In the genomic region with DNA sequence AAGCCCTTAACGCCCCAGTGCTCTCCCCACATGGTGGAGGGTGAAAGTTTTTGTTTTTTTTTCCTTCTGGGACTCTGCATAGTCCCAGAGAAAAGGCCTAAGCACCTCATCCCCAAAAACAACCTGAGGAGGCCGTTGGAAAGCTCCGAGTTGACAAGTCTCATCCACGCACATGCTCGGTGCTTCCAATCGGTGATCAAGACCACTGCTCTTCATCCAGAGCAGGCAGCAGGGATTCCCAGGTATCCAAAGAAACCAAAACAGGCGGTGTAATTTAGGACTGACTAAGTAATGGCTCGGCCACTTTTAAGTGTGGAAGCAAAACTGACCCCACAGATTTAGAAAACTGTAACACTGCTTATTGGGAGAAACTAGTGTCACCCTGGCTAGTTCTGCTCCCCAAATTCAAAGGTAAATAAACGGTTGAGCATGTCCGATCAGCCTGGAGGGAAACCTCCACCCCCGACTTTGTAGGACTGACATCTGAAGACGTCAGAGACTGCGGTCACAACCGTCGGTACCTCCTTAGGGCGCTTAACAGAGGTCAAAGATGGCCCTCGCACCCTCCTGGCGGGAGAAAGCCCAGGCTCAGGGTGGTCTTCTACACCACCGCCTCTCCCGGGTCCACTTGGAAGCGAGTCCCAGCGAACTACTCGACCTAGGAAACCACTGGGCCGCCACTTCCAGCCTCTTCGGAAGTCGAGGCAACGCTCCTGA, we compare ENCODE assay signal across 8 cellular contexts. TPM values are rescaled to one million over a fixed set of nuclear protein-coding genes. Genes with fewer than 3 reads are reported as not detected.
DNase-seq lines count a peak whose midpoint lies in the region; ATAC-seq, FAIRE-seq and TF ChIP-seq lines count a peak whose summit lies in the region.

No MANE protein-coding gene starts in this region.

- no peaks in the 10 kb centered on the region for H3K27me3 Mint-ChIP-seq in astrocyte (ENCODE audit: low read depth, unreplicated experiment)

- H3K9me3 ChIP-seq in astrocyte (ENCODE audit: insufficient read depth, low read depth, low read length), result no peaks in the 10 kb centered on the region
- H3K9me3 ChIP-seq in lower lobe of right lung, result no peaks in the 10 kb centered on the region

- peaks cover 26% of the 10 kb centered on the region for H3K4me1 Mint-ChIP-seq in astrocyte (ENCODE audit: low read depth, unreplicated experiment)

- peaks cover 9% of the 10 kb centered on the region for H3K36me3 ChIP-seq in astrocyte (ENCODE audit: insufficient read depth, low read length)
- peaks cover 43% of the 10 kb centered on the region for H3K36me3 ChIP-seq in lower lobe of right lung
- H3K36me3 ChIP-seq in urinary bladder (ENCODE audit: insufficient read depth), result peaks cover 2% of the 10 kb centered on the region

- H3K4me2 ChIP-seq in astrocyte (ENCODE audit: low read length), result peak overlapping the region; percentile 91

- H3K27me3 ChIP-seq in astrocyte (ENCODE audit: insufficient read depth, low read length) (no peaks in the 10 kb centered on the region), lower lobe of right lung (ENCODE audit: low read depth) (no peaks in the 10 kb centered on the region)

- peaks cover 26% of the 10 kb centered on the region for H4K20me1 ChIP-seq in astrocyte (ENCODE audit: insufficient read depth, low read length)

- H3K27ac ChIP-seq in astrocyte (ENCODE audit: low read depth, low read length) (peak overlapping the region; percentile 76), lower lobe of right lung (peak overlapping the region; percentile 86), urinary bladder (ENCODE audit: low read depth) (peak overlapping the region; percentile 83)

- H3K9me3 Mint-ChIP-seq in astrocyte (ENCODE audit: unreplicated experiment), result no peaks in the 10 kb centered on the region

- ATAC-seq in HG03196 (IDR thresholded peaks at IDR 0.05; ENCODE audit: unreplicated experiment), result peak; percentile 1
- ATAC-seq in lower lobe of right lung, result peak in 1 of 2 donors; percentile 0
- ATAC-seq in HG03571 (IDR thresholded peaks at IDR 0.05; ENCODE audit: unreplicated experiment), result no peak

- H3K4me3 Mint-ChIP-seq in astrocyte (ENCODE audit: unreplicated experiment), result peak overlapping the region; percentile 86

- DNase-seq in astrocyte (ENCODE audit: low read depth) (no peak), lower lobe of right lung (no peak), iPS-NIHi11 (ENCODE audit: low spot score) (no peak), 8988T (no peak)

- WGBS in urinary bladder, result 24% methylated on average over 27 of the region's 27 CpGs

- intact Hi-C loops in lower lobe of right lung (cut with DNase I), result no loop called here

- H3K4me1 ChIP-seq in astrocyte (ENCODE audit: insufficient read depth, low read length), result peaks cover 31% of the 10 kb centered on the region
- H3K4me1 ChIP-seq in lower lobe of right lung, result peaks cover 19% of the 10 kb centered on the region
- H3K4me1 ChIP-seq in urinary bladder (ENCODE audit: insufficient read depth), result no peaks in the 10 kb centered on the region

- FAIRE-seq in astrocyte (lab: Jason Lieb, UNC), result no peak

- peak overlapping the region; percentile 63 for H3K4me3 ChIP-seq in GM12875 (ENCODE audit: low read depth, low read length)
- H3K4me3 ChIP-seq in astrocyte (ENCODE audit: insufficient read depth, low read depth, low read length), result peak overlapping the region; percentile 69
- peak overlapping the region; percentile 86 for H3K4me3 ChIP-seq in lower lobe of right lung
- peak overlapping the region; percentile 53 for H3K4me3 ChIP-seq in urinary bladder (ENCODE audit: low read depth, low read length)

- H3K9ac ChIP-seq in astrocyte (ENCODE audit: low read length), result peak overlapping the region; percentile 81

- H3K27ac Mint-ChIP-seq in astrocyte (ENCODE audit: unreplicated experiment), result peak overlapping the region; percentile 96

- H2AFZ ChIP-seq in astrocyte (ENCODE audit: low read depth, low read length), result peak overlapping the region; percentile 79

- H3K36me3 Mint-ChIP-seq in astrocyte (ENCODE audit: low read depth, unreplicated experiment), result peaks cover 19% of the 10 kb centered on the region

- TF ChIP-seq CTCF in GM12875 (IDR thresholded peaks at IDR 0.05; ENCODE audit: borderline replicate concordance, insufficient read depth, low read depth, low read length) (no peak), astrocyte (IDR thresholded peaks at IDR 0.05; ENCODE audit: insufficient read depth, low read depth, low read length) (no peak), lower lobe of right lung (IDR thresholded peaks at IDR 0.05) (no peak)

- no peaks in the 10 kb centered on the region for H3K79me2 ChIP-seq in astrocyte (ENCODE audit: insufficient read depth, low read length)

RNA-seq across cellular contexts. Expression of gene ZNF446, which starts 1.0 kb away (rescaled TPM):
- total RNA-seq in astrocyte, result 6.0 and 6.2 TPM in 2 replicates
- 9.1 TPM for total RNA-seq in lower lobe of right lung
- 6.0 TPM for total RNA-seq in urinary bladder
- polyA plus RNA-seq in urinary bladder, result 16.2 TPM

RNA-seq across cellular contexts. Expression of gene ZNF324, which starts 8.3 kb away (rescaled TPM):
- 9.3 and 9.6 TPM in 2 replicates for total RNA-seq in astrocyte
- total RNA-seq in lower lobe of right lung, result 10.0 TPM
- 9.5 TPM for total RNA-seq in urinary bladder
- 8.6 TPM for polyA plus RNA-seq in urinary bladder

RNA-seq across cellular contexts. Expression of gene ZNF324B, which starts 23.7 kb away (rescaled TPM):
- total RNA-seq in astrocyte (4.9 and 5.7 TPM in 2 replicates), lower lobe of right lung (8.3 TPM), urinary bladder (6.6 TPM)
- polyA plus RNA-seq in urinary bladder, result 5.4 TPM

RNA-seq across cellular contexts. Expression of gene ZNF132, which starts 35.2 kb away (rescaled TPM):
- 1.4 and 1.9 TPM in 2 replicates for total RNA-seq in astrocyte
- total RNA-seq in lower lobe of right lung, result 7.4 TPM
- total RNA-seq in urinary bladder, result 11.9 TPM
- polyA plus RNA-seq in urinary bladder, result 2.3 TPM

RNA-seq across cellular contexts. Expression of gene SLC27A5, which starts 36.6 kb away (rescaled TPM):
- 6.8 TPM in 2 replicates for total RNA-seq in astrocyte
- total RNA-seq in lower lobe of right lung, result 6.6 TPM
- total RNA-seq in urinary bladder, result 3.5 TPM
- polyA plus RNA-seq in urinary bladder, result 16.8 TPM
